3 cellular contexts compared by ENCODE assay signal in genomic region chr5:137174206-137174605, GRCh38.
"Had no signal": no experiment of that assay in that cellular context is flagged by ENCODE, and none has a peak within 500 bp of the region (broad histone marks: within the 10 kb centered on the region; RNA-seq: fewer than 3 reads in every experiment).

No MANE protein-coding gene starts in this region.

- ATAC-seq: GM12878 had no signal

- DNase-seq: GDM1, GF-D8 had no signal
